Comparison of ENCODE assay signal across 26 cellular contexts in genomic region chr6:112882381-112882780, GRCh38.
A peak's percentile ranks its signal among the peaks of the same experiment; 100 is the strongest.
DNase-seq lines count a peak whose midpoint lies in the region; ATAC-seq and TF ChIP-seq lines count a peak whose summit lies in the region.
"Had no signal": no experiment of that assay in that cellular context is flagged by ENCODE, and none has a peak within 500 bp of the region (broad histone marks: within the 10 kb centered on the region; RNA-seq: fewer than 3 reads in every experiment).

No MANE protein-coding gene starts in this region.

- ATAC-seq in GM18861 (IDR thresholded peaks at IDR 0.05; ENCODE audit: unreplicated experiment), result no peak
- ATAC-seq: effector memory CD8-positive, alpha-beta T cell; heart right ventricle; Right ventricle myocardium inferior; sciatic nerve had no signal

- peaks cover 12% of the 10 kb centered on the region for H3K36me3 Mint-ChIP-seq in osteocyte (ENCODE audit: unreplicated experiment)
- H3K36me3 Mint-ChIP-seq: activated naive CD4-positive, alpha-beta T cell treated with anti-CD3 and anti-CD28 coated beads, Interleukin-2, amount 10 ng/mL, durations not matched to agents 7 days and 5 days had no signal

- H3K4me3 ChIP-seq in SJSA1 (no peak overlapping the region), fibroblast of pulmonary artery (replicated peaks; ENCODE audit: low read depth, low read length) (no peak overlapping the region)
- H3K4me3 ChIP-seq: BLaER1 treated with 17β-estradiol and CSF1 and Interleukin-3, amounts not matched to agents 10 nM and 100 nM; heart right ventricle; prostate gland; tibial artery had no signal

- H3K9me3 ChIP-seq in SJSA1 (replicated peaks), result no peaks in the 10 kb centered on the region
- H3K9me3 ChIP-seq: BLaER1 treated with 17β-estradiol and CSF1 and Interleukin-3, amounts not matched to agents 10 nM and 100 nM; Caco-2; heart right ventricle; prostate gland; tibial artery had no signal

- TF ChIP-seq CTCF in fibroblast of pulmonary artery (IDR thresholded peaks at IDR 0.05; ENCODE audit: low read length, missing control alignments) (no peak), osteocyte (IDR thresholded peaks at IDR 0.05) (no peak)

- no peaks in the 10 kb centered on the region for H3K36me3 ChIP-seq in SJSA1
- H3K36me3 ChIP-seq: BLaER1 treated with 17β-estradiol and CSF1 and Interleukin-3, amounts not matched to agents 10 nM and 100 nM; heart right ventricle; prostate gland; tibial artery had no signal

- peak overlapping the region; percentile 14 for H3K4me3 Mint-ChIP-seq in osteocyte (ENCODE audit: unreplicated experiment)
- H3K4me3 Mint-ChIP-seq: activated CD4-positive, alpha-beta T cell treated with anti-CD3 and anti-CD28 coated beads, Interleukin-2, amount 10 ng/mL, durations not matched to agents 24 days and 14 days; activated naive CD4-positive, alpha-beta T cell treated with anti-CD3 and anti-CD28 coated beads, Interleukin-2, amount 10 ng/mL, durations not matched to agents 7 days and 5 days; activated T-helper 1 cell treated with anti-CD3 and anti-CD28 coated beads, Interleukin-12 subunit alpha, Interleukin-12 subunit beta, Interleukin-2, Interleukin-4 antibody, amounts not matched to agents 30 ng/mL and 10 ng/mL and 1 ng/mL, durations not matched to agents 14 hours and 24 hours and 36 hours; effector memory CD8-positive, alpha-beta T cell; neural crest cell; stimulated activated naive CD8-positive, alpha-beta T cell treated with anti-CD3 and anti-CD28 coated beads, Interleukin-15, Interleukin-2, amounts not matched to agents 100 ng/mL and 50 ng/mL, for 24 hours; T-helper 2 cell treated with Interferon-gamma antibody and Interleukin-4, amounts not matched to agents 5 μg/mL and 100 μg/mL, for 36 hours had no signal

- H3K27me3 ChIP-seq in SJSA1 (replicated peaks), result no peaks in the 10 kb centered on the region
- H3K27me3 ChIP-seq: BLaER1 treated with 17β-estradiol and CSF1 and Interleukin-3, amounts not matched to agents 10 nM and 100 nM; heart right ventricle; tibial artery had no signal

- peak; percentile 55 for DNase-seq in EH (ENCODE audit: low read depth)
- DNase-seq in SJSA1 (ENCODE audit: low read depth in 1 of 2, low spot score in 2 of 2), result peak in 1 of 2 experiments; percentile 21
- peak; percentile 30 for DNase-seq in fibroblast of pulmonary artery (ENCODE audit: low read depth)
- DNase-seq in osteocyte (ENCODE audit: extremely low spot score, unreplicated experiment), result no peak
- DNase-seq in NCI-H69 (lab: John Stamatoyannopoulos, UW), result no peak
- no peak for DNase-seq in stimulated activated CD4-positive, alpha-beta T cell treated with anti-CD3 and anti-CD28 coated beads, Interleukin-15, amount 100 ng/mL, for 24 hours
- DNase-seq: activated CD4-positive, alpha-beta T cell treated with anti-CD3 and anti-CD28 coated beads, Interleukin-2, amount 10 ng/mL, durations not matched to agents 24 days and 14 days; activated naive CD4-positive, alpha-beta T cell treated with anti-CD3 and anti-CD28 coated beads, Interleukin-2, amount 10 ng/mL, durations not matched to agents 7 days and 5 days; amygdala; Caco-2; cortex of kidney; DMS79; effector memory CD8-positive, alpha-beta T cell; foreskin melanocyte; GF-D8; heart right ventricle; tibial artery had no signal

- H3K4me1 ChIP-seq in SJSA1 (replicated peaks), result peaks cover 33% of the 10 kb centered on the region
- H3K4me1 ChIP-seq: BLaER1 treated with 17β-estradiol and CSF1 and Interleukin-3, amounts not matched to agents 10 nM and 100 nM; prostate gland had no signal

- peaks cover 13% of the 10 kb centered on the region for H3K9me3 Mint-ChIP-seq in osteocyte (ENCODE audit: unreplicated experiment)
- H3K9me3 Mint-ChIP-seq: activated CD4-positive, alpha-beta T cell treated with anti-CD3 and anti-CD28 coated beads, Interleukin-2, amount 10 ng/mL, durations not matched to agents 24 days and 14 days; activated T-helper 1 cell treated with anti-CD3 and anti-CD28 coated beads, Interleukin-12 subunit alpha, Interleukin-12 subunit beta, Interleukin-2, Interleukin-4 antibody, amounts not matched to agents 30 ng/mL and 10 ng/mL and 1 ng/mL, durations not matched to agents 14 hours and 24 hours and 36 hours; stimulated activated naive CD8-positive, alpha-beta T cell treated with anti-CD3 and anti-CD28 coated beads, Interleukin-15, Interleukin-2, amounts not matched to agents 100 ng/mL and 50 ng/mL, for 24 hours; T-helper 2 cell treated with Interferon-gamma antibody and Interleukin-4, amounts not matched to agents 5 μg/mL and 100 μg/mL, for 36 hours had no signal

- no peaks in the 10 kb centered on the region for H3K27me3 Mint-ChIP-seq in osteocyte (ENCODE audit: unreplicated experiment)
- H3K27me3 Mint-ChIP-seq: activated CD4-positive, alpha-beta T cell treated with anti-CD3 and anti-CD28 coated beads, Interleukin-2, amount 10 ng/mL, durations not matched to agents 24 days and 14 days; activated naive CD4-positive, alpha-beta T cell treated with anti-CD3 and anti-CD28 coated beads, Interleukin-2, amount 10 ng/mL, durations not matched to agents 7 days and 5 days; effector memory CD8-positive, alpha-beta T cell; stimulated activated naive CD8-positive, alpha-beta T cell treated with anti-CD3 and anti-CD28 coated beads, Interleukin-15, Interleukin-2, amounts not matched to agents 100 ng/mL and 50 ng/mL, for 24 hours had no signal

- peak overlapping the region; percentile 84 for H3K27ac Mint-ChIP-seq in osteocyte (ENCODE audit: unreplicated experiment)
- H3K27ac Mint-ChIP-seq: activated CD4-positive, alpha-beta T cell treated with anti-CD3 and anti-CD28 coated beads, Interleukin-2, amount 10 ng/mL, durations not matched to agents 24 days and 14 days; activated naive CD4-positive, alpha-beta T cell treated with anti-CD3 and anti-CD28 coated beads, Interleukin-2, amount 10 ng/mL, durations not matched to agents 7 days and 5 days; activated T-helper 1 cell treated with anti-CD3 and anti-CD28 coated beads, Interleukin-12 subunit alpha, Interleukin-12 subunit beta, Interleukin-2, Interleukin-4 antibody, amounts not matched to agents 30 ng/mL and 10 ng/mL and 1 ng/mL, durations not matched to agents 14 hours and 24 hours and 36 hours; effector memory CD8-positive, alpha-beta T cell; stimulated activated naive CD8-positive, alpha-beta T cell treated with anti-CD3 and anti-CD28 coated beads, Interleukin-15, Interleukin-2, amounts not matched to agents 100 ng/mL and 50 ng/mL, for 24 hours; T-helper 2 cell treated with Interferon-gamma antibody and Interleukin-4, amounts not matched to agents 5 μg/mL and 100 μg/mL, for 36 hours had no signal

- H3K4me1 Mint-ChIP-seq in osteocyte (ENCODE audit: unreplicated experiment), result peaks cover 46% of the 10 kb centered on the region
- H3K4me1 Mint-ChIP-seq: activated CD4-positive, alpha-beta T cell treated with anti-CD3 and anti-CD28 coated beads, Interleukin-2, amount 10 ng/mL, durations not matched to agents 24 days and 14 days; activated naive CD4-positive, alpha-beta T cell treated with anti-CD3 and anti-CD28 coated beads, Interleukin-2, amount 10 ng/mL, durations not matched to agents 7 days and 5 days had no signal

- peak overlapping the region; percentile 11 for H3K27ac ChIP-seq in SJSA1
- H3K27ac ChIP-seq: BLaER1 treated with 17β-estradiol and CSF1 and Interleukin-3, amounts not matched to agents 10 nM and 100 nM; heart right ventricle; prostate gland; tibial artery had no signal

Comparison
In these comparisons a context has a peak if more than half of its experiments do, and no peak if none do; other contexts are left out.
1. DNase-seq: peak in EH (single experiment) and fibroblast of pulmonary artery (single experiment); none in osteocyte (single experiment), NCI-H69 (single experiment) and stimulated activated CD4-positive, alpha-beta T cell treated with anti-CD3 and anti-CD28 coated beads, Interleukin-15, amount 100 ng/mL, for 24 hours (single experiment).